Comparison of ENCODE assay signal across 22 cellular contexts in the genomic region with DNA sequence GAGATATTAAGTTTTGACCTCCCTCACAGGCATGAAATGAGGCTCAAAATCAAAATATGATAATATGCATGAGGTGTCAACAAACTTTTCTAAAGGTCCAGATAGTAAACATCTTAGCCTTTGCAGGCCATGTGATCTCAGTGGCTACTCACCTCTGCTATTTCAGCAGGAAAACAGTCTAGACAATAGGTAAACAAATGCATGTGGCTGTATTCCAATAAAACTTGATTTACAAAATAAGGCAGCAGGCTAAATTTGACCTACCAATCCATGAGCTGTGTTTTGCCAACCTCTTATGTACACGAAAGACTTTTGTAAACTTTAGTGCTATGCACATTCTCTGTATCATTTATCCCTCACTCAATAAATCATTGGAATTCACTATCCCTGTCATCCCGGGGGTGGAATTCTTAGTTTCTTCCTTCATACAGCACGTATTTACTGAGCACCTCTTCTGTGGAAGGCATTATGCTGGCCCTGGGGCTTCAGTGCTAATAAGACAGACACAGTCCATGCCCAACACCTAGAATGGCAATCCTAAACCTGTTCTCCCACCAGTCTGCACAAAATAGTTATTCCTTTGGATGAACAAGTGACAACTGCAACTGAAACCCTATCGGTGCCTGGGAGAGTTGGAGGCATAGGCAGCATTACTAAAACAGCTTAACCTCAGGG. TPM values are rescaled to one million over a fixed set of nuclear protein-coding genes. Genes with fewer than 3 reads are reported as not detected.
"Had no signal": no experiment of that assay in that cellular context is flagged by ENCODE, and none has a peak within 500 bp of the region (broad histone marks: within the 10 kb centered on the region; RNA-seq: fewer than 3 reads in every experiment).

No MANE protein-coding gene starts in this region.

- ATAC-seq: naive thymus-derived CD4-positive, alpha-beta T cell had no signal

- H3K9me3 ChIP-seq: adrenal gland, prostate gland, right lobe of liver, suprapubic skin had no signal

- FAIRE-seq: TTC549 had no signal

- DNase-seq: activated CD4-positive, alpha-beta T cell treated with anti-CD3 and anti-CD28 coated beads, Interleukin-2, amount 10 ng/mL, durations not matched to agents 7 days and 5 days; activated CD4-positive, CD25-positive, alpha-beta regulatory T cell; activated CD8-positive, alpha-beta memory T cell treated with anti-CD3 and anti-CD28 coated beads for 24 hours; activated naive CD4-positive, alpha-beta T cell treated with anti-CD3 and anti-CD28 coated beads, Interleukin-2, amount 50 U/mL, for 16 hours; adrenal gland; central memory CD4-positive, alpha-beta T cell; effector CD4-positive, alpha-beta T cell; naive thymus-derived CD4-positive, alpha-beta T cell; nucleus accumbens; right lobe of liver; stimulated activated CD4-positive, alpha-beta T cell treated with anti-CD3 and anti-CD28 coated beads, Interleukin-2, amount 100 ng/mL, for 24 hours; stimulated activated naive CD4-positive, alpha-beta T cell treated with Interleukin-2 at 50 U/mL for 16 hours; T-helper 2 cell had no signal

- H3K27ac ChIP-seq: adrenal gland, coronary artery, hepatocyte, prostate gland, right lobe of liver, suprapubic skin had no signal

- H3K4me1 ChIP-seq: adrenal gland, prostate gland, right lobe of liver, suprapubic skin had no signal

- H3K4me3 ChIP-seq: adrenal gland, coronary artery, hepatocyte, lung, prostate gland, right lobe of liver, suprapubic skin had no signal

- H3K27me3 ChIP-seq: hepatocyte, right lobe of liver, suprapubic skin had no signal

- H3K36me3 ChIP-seq: adrenal gland, prostate gland, right lobe of liver, suprapubic skin had no signal

RNA-seq across cellular contexts. Expression of a gene that starts 19.9 kb away (rescaled TPM):
- total RNA-seq: activated CD4-positive, alpha-beta T cell treated with anti-CD3 and anti-CD28 coated beads, Interleukin-2, amount 10 ng/mL, durations not matched to agents 7 days and 5 days; activated T-helper 2 cell treated with anti-CD3 and anti-CD28 coated beads, Interferon-gamma antibody, Interleukin-2, Interleukin-4, amounts not matched to agents 10 μg/mL and 5 μg/mL and 100 μg/mL, durations not matched to agents 14 hours and 24 hours and 36 hours; adrenal gland; fibroblast of lung; lung; mononuclear cell; naive thymus-derived CD4-positive, alpha-beta T cell; right lobe of liver; suprapubic skin had no signal
